In the genomic region with DNA sequence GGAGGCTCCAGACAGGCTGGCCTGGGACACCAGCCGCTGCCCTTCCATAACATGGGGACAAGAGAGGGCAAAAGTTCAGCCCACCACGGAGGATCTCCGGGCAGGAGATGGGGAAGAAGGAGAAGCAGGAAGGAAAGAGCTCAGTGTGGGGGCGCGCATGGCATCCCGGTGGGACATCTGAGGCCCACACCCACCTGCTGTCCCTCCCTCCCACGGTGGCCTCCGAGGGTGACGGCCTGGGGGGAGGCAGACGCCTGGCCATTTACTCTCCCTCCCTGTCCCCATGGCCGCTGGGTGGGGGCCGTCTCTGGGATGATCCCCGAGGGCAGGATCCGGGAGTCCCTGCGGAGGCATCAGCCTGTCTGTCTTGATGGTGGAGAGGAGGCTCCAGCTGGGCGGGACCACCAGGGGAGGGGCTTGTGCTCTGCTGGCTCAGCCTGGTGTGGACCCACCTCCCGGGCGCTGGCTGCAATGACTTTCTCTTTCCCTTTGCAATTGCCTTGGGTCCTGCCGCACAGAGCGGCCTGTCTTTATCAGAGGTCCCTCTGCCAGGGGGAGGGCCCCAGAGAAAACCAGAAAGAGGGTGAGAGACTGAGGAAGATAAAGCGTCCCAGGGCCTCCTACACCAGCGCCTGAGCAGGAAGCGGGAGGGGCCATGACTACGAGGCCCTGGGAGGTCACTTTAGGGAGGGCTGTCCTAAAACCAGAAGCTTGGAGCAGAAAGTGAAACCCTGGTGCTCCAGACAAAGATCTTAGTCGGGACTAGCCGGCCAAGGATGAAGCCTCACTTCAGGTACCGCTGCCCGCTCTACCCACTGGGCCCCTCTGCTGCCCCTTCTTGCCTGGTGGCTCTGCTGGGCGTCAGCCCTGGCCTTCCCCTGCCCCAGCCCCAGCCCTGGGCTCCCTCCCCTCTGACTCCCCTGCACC, we compare ENCODE assay signal across 1 cellular context.
A peak's percentile ranks its signal among the peaks of the same experiment; 100 is the strongest.
TF ChIP-seq lines count a peak whose summit lies in the region.

A gene (plus strand): TSS at position 690 of the 927 bp plus-strand sequence. CDS start 87 bp downstream, at position 777.

TF ChIP-seq in K562, 482 proteins besides CTCF, POLR2A, EP300 and RAD21 (continued from another document):
- TF ChIP-seq, protein P1, sequence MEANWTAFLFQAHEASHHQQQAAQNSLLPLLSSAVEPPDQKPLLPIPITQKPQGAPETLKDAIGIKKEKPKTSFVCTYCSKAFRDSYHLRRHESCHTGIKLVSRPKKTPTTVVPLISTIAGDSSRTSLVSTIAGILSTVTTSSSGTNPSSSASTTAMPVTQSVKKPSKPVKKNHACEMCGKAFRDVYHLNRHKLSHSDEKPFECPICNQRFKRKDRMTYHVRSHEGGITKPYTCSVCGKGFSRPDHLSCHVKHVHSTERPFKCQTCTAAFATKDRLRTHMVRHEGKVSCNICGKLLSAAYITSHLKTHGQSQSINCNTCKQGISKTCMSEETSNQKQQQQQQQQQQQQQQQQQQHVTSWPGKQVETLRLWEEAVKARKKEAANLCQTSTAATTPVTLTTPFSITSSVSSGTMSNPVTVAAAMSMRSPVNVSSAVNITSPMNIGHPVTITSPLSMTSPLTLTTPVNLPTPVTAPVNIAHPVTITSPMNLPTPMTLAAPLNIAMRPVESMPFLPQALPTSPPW (CRISPR knock-in tag; IDR thresholded peaks at IDR 0.05): peak; percentile 43
- TF ChIP-seq PHF8 (IDR thresholded peaks at IDR 0.05; ENCODE audit: borderline replicate concordance, low read length) (peak; percentile 49; the same call in 1 of the 2 replicates), RBFOX2 (IDR thresholded peaks at IDR 0.05; ENCODE audit: low read depth, low read length) (peak; percentile 34; the same call in 1 of the 2 replicates), MAZ (CRISPR knock-in tag; conservative IDR thresholded peaks at IDR 0.05 in 1 of 2, IDR thresholded peaks at IDR 0.05 in 1 of 2) (peak; percentile 34 to 42; a peak in 1 of 4 replicates), KDM5B (IDR thresholded peaks at IDR 0.05; ENCODE audit: insufficient replicate concordance, low read depth, low read length) (peak; percentile 60), ZFX (CRISPR knock-in tag; IDR thresholded peaks at IDR 0.05) (peak; percentile 40; the same call in 1 of the 2 replicates)
- TF ChIP-seq, protein P2, sequence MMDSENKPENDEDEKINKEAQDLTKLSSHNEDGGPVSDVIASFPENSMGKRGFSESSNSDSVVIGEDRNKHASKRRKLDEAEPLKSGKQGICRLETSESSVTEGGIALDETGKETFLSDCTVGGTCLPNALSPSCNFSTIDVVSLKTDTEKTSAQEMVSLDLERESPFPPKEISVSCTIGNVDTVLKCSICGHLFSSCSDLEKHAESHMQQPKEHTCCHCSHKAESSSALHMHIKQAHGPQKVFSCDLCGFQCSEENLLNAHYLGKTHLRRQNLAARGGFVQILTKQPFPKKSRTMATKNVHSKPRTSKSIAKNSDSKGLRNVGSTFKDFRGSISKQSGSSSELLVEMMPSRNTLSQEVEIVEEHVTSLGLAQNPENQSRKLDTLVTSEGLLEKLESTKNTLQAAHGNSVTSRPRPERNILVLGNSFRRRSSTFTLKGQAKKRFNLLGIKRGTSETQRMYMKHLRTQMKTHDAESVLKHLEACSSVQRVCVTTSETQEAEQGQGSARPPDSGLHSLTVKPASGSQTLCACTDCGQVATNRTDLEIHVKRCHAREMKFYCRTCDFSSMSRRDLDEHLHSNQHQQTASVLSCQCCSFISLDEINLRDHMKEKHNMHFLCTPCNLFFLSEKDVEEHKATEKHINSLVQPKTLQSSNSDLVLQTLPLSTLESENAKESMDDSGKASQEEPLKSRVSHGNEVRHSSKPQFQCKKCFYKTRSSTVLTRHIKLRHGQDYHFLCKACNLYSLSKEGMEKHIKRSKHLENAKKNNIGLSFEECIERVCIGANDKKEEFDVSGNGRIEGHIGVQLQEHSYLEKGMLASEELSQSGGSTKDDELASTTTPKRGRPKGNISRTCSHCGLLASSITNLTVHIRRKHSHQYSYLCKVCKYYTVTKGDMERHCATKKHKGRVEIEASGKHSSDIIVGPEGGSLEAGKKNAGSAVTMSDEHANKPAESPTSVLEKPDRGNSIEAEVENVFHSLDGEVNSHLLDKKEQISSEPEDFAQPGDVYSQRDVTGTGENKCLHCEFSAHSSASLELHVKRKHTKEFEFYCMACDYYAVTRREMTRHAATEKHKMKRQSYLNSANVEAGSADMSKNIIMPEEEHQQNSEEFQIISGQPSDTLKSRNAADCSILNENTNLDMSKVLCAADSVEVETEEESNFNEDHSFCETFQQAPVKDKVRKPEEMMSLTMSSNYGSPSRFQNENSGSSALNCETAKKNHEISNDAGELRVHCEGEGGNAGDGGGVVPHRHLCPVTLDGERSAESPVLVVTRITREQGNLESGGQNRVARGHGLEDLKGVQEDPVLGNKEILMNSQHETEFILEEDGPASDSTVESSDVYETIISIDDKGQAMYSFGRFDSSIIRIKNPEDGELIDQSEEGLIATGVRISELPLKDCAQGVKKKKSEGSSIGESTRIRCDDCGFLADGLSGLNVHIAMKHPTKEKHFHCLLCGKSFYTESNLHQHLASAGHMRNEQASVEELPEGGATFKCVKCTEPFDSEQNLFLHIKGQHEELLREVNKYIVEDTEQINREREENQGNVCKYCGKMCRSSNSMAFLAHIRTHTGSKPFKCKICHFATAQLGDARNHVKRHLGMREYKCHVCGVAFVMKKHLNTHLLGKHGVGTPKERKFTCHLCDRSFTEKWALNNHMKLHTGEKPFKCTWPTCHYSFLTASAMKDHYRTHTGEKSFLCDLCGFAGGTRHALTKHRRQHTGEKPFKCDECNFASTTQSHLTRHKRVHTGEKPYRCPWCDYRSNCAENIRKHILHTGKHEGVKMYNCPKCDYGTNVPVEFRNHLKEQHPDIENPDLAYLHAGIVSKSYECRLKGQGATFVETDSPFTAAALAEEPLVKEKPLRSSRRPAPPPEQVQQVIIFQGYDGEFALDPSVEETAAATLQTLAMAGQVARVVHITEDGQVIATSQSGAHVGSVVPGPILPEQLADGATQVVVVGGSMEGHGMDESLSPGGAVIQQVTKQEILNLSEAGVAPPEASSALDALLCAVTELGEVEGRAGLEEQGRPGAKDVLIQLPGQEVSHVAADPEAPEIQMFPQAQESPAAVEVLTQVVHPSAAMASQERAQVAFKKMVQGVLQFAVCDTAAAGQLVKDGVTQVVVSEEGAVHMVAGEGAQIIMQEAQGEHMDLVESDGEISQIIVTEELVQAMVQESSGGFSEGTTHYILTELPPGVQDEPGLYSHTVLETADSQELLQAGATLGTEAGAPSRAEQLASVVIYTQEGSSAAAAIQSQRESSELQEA (IDR thresholded peaks at IDR 0.05; ENCODE audit: low read depth): peak; percentile 68
